In the genomic region with DNA sequence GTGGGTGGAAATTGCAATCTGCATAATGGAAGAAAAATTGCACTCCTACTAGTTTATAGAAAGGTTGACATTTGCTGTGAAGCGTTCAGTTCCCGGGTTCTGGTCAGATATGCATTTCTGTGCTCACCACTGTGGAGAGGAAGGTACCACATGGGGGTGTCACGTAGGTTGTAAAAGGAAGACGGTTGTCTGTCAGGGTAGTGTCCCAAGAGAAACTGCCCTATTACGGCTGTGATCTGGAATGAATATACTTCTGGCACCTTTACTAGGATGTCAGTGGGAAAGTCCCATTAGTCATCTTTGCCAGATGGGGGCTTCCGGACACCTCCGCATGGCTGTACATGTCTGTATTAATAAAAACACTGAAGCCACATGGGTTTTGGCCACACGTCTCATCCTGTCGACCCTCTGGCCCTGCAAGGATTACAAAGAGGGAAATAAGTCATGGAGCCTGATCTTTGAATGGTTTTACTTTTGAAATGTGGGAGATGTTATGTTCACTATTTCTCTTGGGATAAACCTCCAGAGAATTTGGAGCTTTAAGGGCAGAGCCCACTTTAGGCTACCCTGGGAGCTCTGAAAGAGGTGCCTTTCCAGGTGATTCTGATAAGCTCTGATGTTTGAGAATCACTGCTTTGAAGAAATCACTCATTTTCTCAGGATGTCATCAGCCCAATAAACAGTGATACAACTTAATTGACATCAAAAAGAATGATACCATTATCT, we compare ENCODE assay signal across 8 cellular contexts.
DNase-seq lines count a peak whose midpoint lies in the region; ATAC-seq and TF ChIP-seq lines count a peak whose summit lies in the region.

No MANE protein-coding gene starts in this region.

- no peak for TF ChIP-seq POLR2A in sigmoid colon (IDR thresholded peaks at IDR 0.05)

- intact Hi-C loops in dorsolateral prefrontal cortex (cut with DNase I), result no loop called here
- intact Hi-C loops in sigmoid colon (cut with DNase I), result no loop called here

- no peak overlapping the region for H3K4me3 ChIP-seq in dorsolateral prefrontal cortex
- no peak overlapping the region for H3K4me3 ChIP-seq in sigmoid colon

- H3K36me3 ChIP-seq in sigmoid colon, result no peaks in the 10 kb centered on the region

- TF ChIP-seq CTCF in dorsolateral prefrontal cortex (IDR thresholded peaks at IDR 0.05 in 54 of 56, conservative IDR thresholded peaks at IDR 0.05 in 2 of 56; ENCODE audit: low read depth in 1 of 56, partially characterized antibody in 56 of 56), result no peak
- TF ChIP-seq CTCF in sigmoid colon (IDR thresholded peaks at IDR 0.05), result no peak

- no peak for TF ChIP-seq EP300 in sigmoid colon (IDR thresholded peaks at IDR 0.05)

- H3K4me1 ChIP-seq in sigmoid colon, result no peaks in the 10 kb centered on the region

- DNase-seq in activated CD4-positive, alpha-beta T cell treated with anti-CD3 and anti-CD28 coated beads, Interleukin-2, amount 50 U/mL, for 4 hours, result peak; percentile 54 to 68
- peak; percentile 81 to 85 for DNase-seq in lung microvascular endothelial cell (ENCODE audit: low read depth in 2 of 2)
- DNase-seq in dorsolateral prefrontal cortex, result no peak
- DNase-seq in putamen (ENCODE audit: low spot score), result no peak
- DNase-seq in sigmoid colon, result no peak
- no peak for DNase-seq in GM03348 (ENCODE audit: low spot score)

- WGBS in sigmoid colon, 2 donors, result 69 to 80% methylated on average over 9 of the region's 9 CpGs

- peak; percentile 77 for ATAC-seq in GM18870 (IDR thresholded peaks at IDR 0.05; ENCODE audit: unreplicated experiment)
- ATAC-seq in HG02943 (IDR thresholded peaks at IDR 0.05; ENCODE audit: low read depth, unreplicated experiment), result peak; percentile 67

- peaks cover 0 to 7% (median 0%) of the 10 kb centered on the region in 45 donors for H3K27me3 ChIP-seq in dorsolateral prefrontal cortex
- no peaks in the 10 kb centered on the region for H3K27me3 ChIP-seq in sigmoid colon

- no peaks in the 10 kb centered on the region for H3K9me3 ChIP-seq in sigmoid colon

- H3K27ac ChIP-seq in dorsolateral prefrontal cortex, result no peak overlapping the region
- H3K27ac ChIP-seq in sigmoid colon, result no peak overlapping the region

Comparison
In these comparisons a context has a peak if more than half of its experiments do, and no peak if none do; other contexts are left out.
1. DNase-seq: peak in activated CD4-positive, alpha-beta T cell treated with anti-CD3 and anti-CD28 coated beads, Interleukin-2, amount 50 U/mL, for 4 hours (2 of 2) and lung microvascular endothelial cell (2 of 2); none in dorsolateral prefrontal cortex (0 of 10), putamen (single experiment), sigmoid colon (single experiment) and GM03348 (single experiment).